In the genomic region with DNA sequence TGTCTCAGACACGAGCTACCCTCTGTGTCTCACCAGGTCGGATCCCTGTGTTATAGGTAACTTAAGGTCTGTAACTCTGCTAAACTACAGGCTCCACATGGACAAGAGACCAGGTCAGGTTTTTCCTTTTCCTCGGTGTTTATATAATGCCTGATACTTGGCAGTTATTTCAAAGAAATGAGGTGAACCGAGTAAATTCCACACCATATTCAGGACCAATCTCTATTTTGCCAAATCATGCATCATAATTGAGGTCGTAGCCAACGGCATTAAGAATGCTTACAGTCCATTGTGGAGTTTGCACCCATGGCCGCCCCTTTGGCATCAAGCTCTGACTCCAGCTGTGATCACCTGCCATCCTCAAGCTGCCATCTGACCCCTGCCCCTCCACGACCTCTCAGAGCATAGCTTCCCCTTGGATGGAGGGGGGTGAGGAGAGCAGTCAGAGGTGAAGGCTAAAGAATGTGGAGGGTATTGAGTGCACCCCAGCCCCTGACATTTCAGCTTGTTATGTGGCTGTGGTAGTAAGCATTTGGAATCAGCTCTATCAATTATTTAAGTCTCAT, we compare ENCODE assay signal across 29 cellular contexts.
"Had no signal": no experiment of that assay in that cellular context is flagged by ENCODE, and none has a peak within 500 bp of the region (broad histone marks: within the 10 kb centered on the region; RNA-seq: fewer than 3 reads in every experiment).

No MANE protein-coding gene starts in this region.

- H3K36me3 ChIP-seq: brain microvascular endothelial cell, SJCRH30 had no signal

- H3K4me1 ChIP-seq: SJCRH30 had no signal

- H3K27me3 Mint-ChIP-seq: activated CD4-positive, alpha-beta T cell treated with anti-CD3 and anti-CD28 coated beads, Interleukin-2, amount 10 ng/mL, durations not matched to agents 24 days and 14 days; activated CD8-positive, alpha-beta T cell treated with anti-CD3 and anti-CD28 coated beads for 36 hours; activated naive CD8-positive, alpha-beta T cell treated with anti-CD3 and anti-CD28 coated beads for 36 hours; activated T-helper 17 cell treated with anti-CD3 and anti-CD28 coated beads, Interleukin-2, amount 50 U/mL, for 72 hours had no signal

- H3K9me3 ChIP-seq: SJCRH30 had no signal

- H3K27ac Mint-ChIP-seq: activated CD4-positive, alpha-beta T cell treated with anti-CD3 and anti-CD28 coated beads, Interleukin-2, amount 10 ng/mL, durations not matched to agents 24 days and 14 days; activated CD8-positive, alpha-beta T cell treated with anti-CD3 and anti-CD28 coated beads for 36 hours; activated naive CD8-positive, alpha-beta T cell treated with anti-CD3 and anti-CD28 coated beads for 36 hours; activated T-cell treated with anti-CD3 and anti-CD28 coated beads, Interleukin-2, amount 50 U/mL, for 72 hours; activated T-helper 17 cell treated with anti-CD3 and anti-CD28 coated beads, Interleukin-2, amount 50 U/mL, for 72 hours had no signal

- DNase-seq: activated CD4-positive, alpha-beta T cell treated with anti-CD3 and anti-CD28 coated beads, Interleukin-2, amount 10 ng/mL, durations not matched to agents 24 days and 14 days; activated CD4-positive, alpha-beta T cell treated with anti-CD3 and anti-CD28 coated beads, Interleukin-2, amount 50 U/mL, for 4 hours; activated CD8-positive, alpha-beta T cell treated with anti-CD3 and anti-CD28 coated beads for 36 hours; activated effector memory CD4-positive, alpha-beta T cell treated with anti-CD3 and anti-CD28 coated beads, Interleukin-2, amount 50 U/mL, for 16 hours; activated naive CD4-positive, alpha-beta T cell; activated naive CD4-positive, alpha-beta T cell treated with anti-CD3 and anti-CD28 coated beads, Interleukin-2, amount 50 U/mL, for 16 hours; activated naive CD8-positive, alpha-beta T cell treated with anti-CD3 and anti-CD28 coated beads for 36 hours; activated T-cell treated with anti-CD3 and anti-CD28 coated beads, Interleukin-2, amount 50 U/mL, for 1 hour; activated T-cell treated with anti-CD3 and anti-CD28 coated beads, Interleukin-2, amount 50 U/mL, for 72 hours; amniotic stem cell; aorta; brain microvascular endothelial cell; central memory CD4-positive, alpha-beta T cell; MM.1S; MV-4-11; NCI-H1092; NCI-H1436 treated with DMSO at 0.1 percent for 48 hours; NCI-H1930; NCI-H2081 treated with DMSO at 0.1 percent for 48 hours; NCI-H226; NCI-H446 treated with DMSO at 0.1 percent for 48 hours; NCI-H524 treated with DMSO at 0.1 percent for 48 hours; SHP77; SJCRH30; T1000 had no signal

- ATAC-seq: activated CD8-positive, alpha-beta T cell treated with anti-CD3 and anti-CD28 coated beads for 36 hours; activated T-cell treated with anti-CD3 and anti-CD28 coated beads, Interleukin-2, amount 50 U/mL, for 72 hours; activated T-helper 17 cell treated with anti-CD3 and anti-CD28 coated beads, Interleukin-2, amount 50 U/mL, for 72 hours; Panc1 had no signal

- H3K27ac ChIP-seq: brain microvascular endothelial cell, KMS-11, SJCRH30, SK-N-MC had no signal

- H3K4me1 Mint-ChIP-seq: activated CD4-positive, alpha-beta T cell treated with anti-CD3 and anti-CD28 coated beads, Interleukin-2, amount 10 ng/mL, durations not matched to agents 24 days and 14 days; activated naive CD8-positive, alpha-beta T cell treated with anti-CD3 and anti-CD28 coated beads for 36 hours; activated T-helper 17 cell treated with anti-CD3 and anti-CD28 coated beads, Interleukin-2, amount 50 U/mL, for 72 hours had no signal

- H3K4me3 Mint-ChIP-seq: activated CD4-positive, alpha-beta T cell treated with anti-CD3 and anti-CD28 coated beads, Interleukin-2, amount 10 ng/mL, durations not matched to agents 24 days and 14 days; activated CD8-positive, alpha-beta T cell treated with anti-CD3 and anti-CD28 coated beads for 36 hours; activated naive CD8-positive, alpha-beta T cell treated with anti-CD3 and anti-CD28 coated beads for 36 hours; activated T-cell treated with anti-CD3 and anti-CD28 coated beads, Interleukin-2, amount 50 U/mL, for 72 hours; activated T-helper 17 cell treated with anti-CD3 and anti-CD28 coated beads, Interleukin-2, amount 50 U/mL, for 72 hours had no signal

- H3K27me3 ChIP-seq: brain microvascular endothelial cell, SJCRH30 had no signal

- H3K36me3 Mint-ChIP-seq: activated naive CD8-positive, alpha-beta T cell treated with anti-CD3 and anti-CD28 coated beads for 36 hours had no signal

- H3K4me3 ChIP-seq: SJCRH30, SK-N-MC had no signal
